ENCODE assay signal across 2 cellular contexts in genomic region chr1:108719253-108719652, GRCh38.
TF ChIP-seq lines count a peak whose summit lies in the region.

No MANE protein-coding gene starts in this region.

TF ChIP-seq in SK-N-SH treated with all-trans-retinoic acid at 6 μM for 48 hours, 23 proteins besides CTCF, POLR2A, EP300 and RAD21:
- TF ChIP-seq CSRNP3 (CRISPR knock-in tag; IDR thresholded peaks at IDR 0.05) (no peak), ZC3H10 (CRISPR knock-in tag; IDR thresholded peaks at IDR 0.05) (no peak), CSDC2 (CRISPR knock-in tag; IDR thresholded peaks at IDR 0.05) (no peak), ZFP30 (CRISPR knock-in tag; IDR thresholded peaks at IDR 0.05) (no peak), CREB5 (CRISPR knock-in tag; IDR thresholded peaks at IDR 0.05; ENCODE audit: low read depth) (no peak), TOX (CRISPR knock-in tag; IDR thresholded peaks at IDR 0.05; ENCODE audit: borderline replicate concordance) (no peak), TCF4 (CRISPR knock-in tag; IDR thresholded peaks at IDR 0.05; ENCODE audit: borderline replicate concordance) (no peak), PATZ1 (CRISPR knock-in tag; IDR thresholded peaks at IDR 0.05; ENCODE audit: borderline replicate concordance) (no peak), ARNTL (CRISPR knock-in tag; IDR thresholded peaks at IDR 0.05; ENCODE audit: borderline replicate concordance, low read depth) (no peak), ESRRG (CRISPR knock-in tag; IDR thresholded peaks at IDR 0.05) (no peak), GLIS3 (CRISPR knock-in tag; IDR thresholded peaks at IDR 0.05) (no peak)

TF ChIP-seq in endothelial cell of umbilical vein, 7 proteins besides CTCF, POLR2A, EP300 and RAD21:
- TF ChIP-seq POLR2AphosphoS5 (IDR thresholded peaks at IDR 0.05; ENCODE audit: insufficient read depth, low read depth, low read length) = no peak
- no peak for TF ChIP-seq FOS (IDR thresholded peaks at IDR 0.05; ENCODE audit: borderline replicate concordance, insufficient read depth, low read length)
- TF ChIP-seq JUN (IDR thresholded peaks at IDR 0.05; ENCODE audit: borderline replicate concordance, insufficient read depth, insufficient read length, low read depth) = no peak
- no peak for TF ChIP-seq MAX (IDR thresholded peaks at IDR 0.05; ENCODE audit: insufficient read depth, insufficient read length)
- no peak for TF ChIP-seq GATA2 (IDR thresholded peaks at IDR 0.05; ENCODE audit: insufficient read depth, insufficient read length, low read depth, low read length)
- TF ChIP-seq EZH2 (IDR thresholded peaks at IDR 0.05; ENCODE audit: borderline replicate concordance, low read depth, low read length, severe bottlenecking) = no peak
- TF ChIP-seq MYC (IDR thresholded peaks at IDR 0.05; ENCODE audit: low read depth, low read length) = no peak
TF ChIP-seq in endothelial cell of umbilical vein: peak in this region for 0.
